ENCODE assay signal across 4 cellular contexts in genomic region chr16:49361731-49362130, GRCh38. TPM values are rescaled to one million over a fixed set of nuclear protein-coding genes. Genes with fewer than 3 reads are reported as not detected.
"Had no signal": no experiment of that assay in that cellular context is flagged by ENCODE, and none has a peak within 500 bp of the region (broad histone marks: within the 10 kb centered on the region; RNA-seq: fewer than 3 reads in every experiment).

No MANE protein-coding gene starts in this region.

RNA-seq across cellular contexts. Expression of gene C16orf78, which starts 11.9 kb away (rescaled TPM):
- total RNA-seq: HT-29, HT1080, IMR-90 had no signal
- polyA plus RNA-seq: IgD-negative memory B cell, IMR-90 had no signal
